ENCODE assay signal across 1 cellular context in the genomic region with DNA sequence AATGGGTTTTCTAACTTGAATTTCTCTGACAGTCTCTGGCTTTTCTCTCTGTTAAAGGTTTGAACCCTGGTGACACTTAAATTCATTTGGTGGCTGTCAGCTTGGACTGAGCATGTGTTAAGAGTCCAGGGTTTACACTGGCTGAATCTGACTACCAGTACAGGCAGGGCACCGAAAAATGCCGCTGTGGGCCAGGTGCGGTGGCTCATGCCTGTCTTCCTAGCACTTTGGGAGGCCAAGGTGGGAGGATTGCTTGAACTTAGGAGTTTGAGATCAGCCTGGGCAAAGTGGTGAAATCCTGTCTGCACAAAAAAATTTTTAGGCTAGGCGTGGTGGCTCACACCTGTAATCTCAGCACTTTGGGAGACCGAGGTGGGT.
TF ChIP-seq lines count a peak whose summit lies in the region.

No MANE protein-coding gene starts in this region.

TF ChIP-seq in HepG2, 621 proteins besides CTCF, POLR2A, EP300 and RAD21:
- TF ChIP-seq IRF2 (CRISPR knock-in tag; IDR thresholded peaks at IDR 0.05) (no peak), PAX8 (CRISPR knock-in tag; IDR thresholded peaks at IDR 0.05; ENCODE audit: borderline replicate concordance) (no peak), CAMTA2 (CRISPR knock-in tag; IDR thresholded peaks at IDR 0.05; ENCODE audit: borderline replicate concordance) (no peak), MED1 (CRISPR knock-in tag; IDR thresholded peaks at IDR 0.05) (no peak), ZNF792 (CRISPR knock-in tag; IDR thresholded peaks at IDR 0.05) (no peak), ARID2 (CRISPR knock-in tag; IDR thresholded peaks at IDR 0.05; ENCODE audit: borderline replicate concordance) (no peak), CCAR2 (optimal IDR thresholded peaks at IDR 0.05; ENCODE audit: low read depth, low read length) (no peak), ZBTB3 (CRISPR knock-in tag; IDR thresholded peaks at IDR 0.05; ENCODE audit: borderline replicate concordance, low read depth) (no peak)
- TF ChIP-seq, protein P1, sequence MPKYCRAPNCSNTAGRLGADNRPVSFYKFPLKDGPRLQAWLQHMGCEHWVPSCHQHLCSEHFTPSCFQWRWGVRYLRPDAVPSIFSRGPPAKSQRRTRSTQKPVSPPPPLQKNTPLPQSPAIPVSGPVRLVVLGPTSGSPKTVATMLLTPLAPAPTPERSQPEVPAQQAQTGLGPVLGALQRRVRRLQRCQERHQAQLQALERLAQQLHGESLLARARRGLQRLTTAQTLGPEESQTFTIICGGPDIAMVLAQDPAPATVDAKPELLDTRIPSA (CRISPR knock-in tag; IDR thresholded peaks at IDR 0.05; ENCODE audit: borderline replicate concordance), result no peak
